Comparison of ENCODE assay signal across 1 cellular context in the genomic region with DNA sequence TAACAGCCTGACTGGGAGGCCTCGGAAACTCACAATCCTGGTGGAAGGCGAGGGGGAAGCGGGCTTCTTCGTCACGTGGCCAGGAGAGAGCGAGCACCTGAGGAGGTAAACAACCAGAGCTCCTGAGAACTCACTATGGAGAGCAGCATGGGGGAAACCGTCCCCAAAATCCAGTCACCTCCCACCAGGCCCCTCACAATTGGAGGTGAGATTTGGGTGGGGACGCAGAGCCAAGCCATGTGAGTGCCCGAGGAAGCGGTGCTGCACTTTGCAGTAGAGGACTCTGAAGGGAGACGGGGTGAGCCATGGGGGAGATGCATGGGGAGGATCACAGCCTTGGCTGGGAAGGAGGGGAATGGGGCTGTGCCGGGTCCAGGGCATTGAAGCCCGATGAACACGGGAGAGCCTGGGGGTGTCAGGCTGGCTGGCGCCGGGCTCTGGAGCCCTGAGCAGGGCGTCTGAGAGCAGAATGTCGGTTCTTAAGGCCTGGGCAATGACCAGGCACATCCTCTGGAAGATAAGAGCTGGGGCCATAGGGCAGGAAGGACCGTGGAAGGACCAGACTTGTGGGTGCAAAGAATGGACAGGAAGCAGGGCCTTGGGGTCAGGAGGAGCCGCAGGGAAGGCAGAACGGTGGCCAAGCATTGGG.
TF ChIP-seq lines count a peak whose summit lies in the region.

No MANE protein-coding gene starts in this region.

TF ChIP-seq in K562, 482 proteins besides CTCF, POLR2A, EP300 and RAD21 (continued from another document):
- TF ChIP-seq, protein P1, sequence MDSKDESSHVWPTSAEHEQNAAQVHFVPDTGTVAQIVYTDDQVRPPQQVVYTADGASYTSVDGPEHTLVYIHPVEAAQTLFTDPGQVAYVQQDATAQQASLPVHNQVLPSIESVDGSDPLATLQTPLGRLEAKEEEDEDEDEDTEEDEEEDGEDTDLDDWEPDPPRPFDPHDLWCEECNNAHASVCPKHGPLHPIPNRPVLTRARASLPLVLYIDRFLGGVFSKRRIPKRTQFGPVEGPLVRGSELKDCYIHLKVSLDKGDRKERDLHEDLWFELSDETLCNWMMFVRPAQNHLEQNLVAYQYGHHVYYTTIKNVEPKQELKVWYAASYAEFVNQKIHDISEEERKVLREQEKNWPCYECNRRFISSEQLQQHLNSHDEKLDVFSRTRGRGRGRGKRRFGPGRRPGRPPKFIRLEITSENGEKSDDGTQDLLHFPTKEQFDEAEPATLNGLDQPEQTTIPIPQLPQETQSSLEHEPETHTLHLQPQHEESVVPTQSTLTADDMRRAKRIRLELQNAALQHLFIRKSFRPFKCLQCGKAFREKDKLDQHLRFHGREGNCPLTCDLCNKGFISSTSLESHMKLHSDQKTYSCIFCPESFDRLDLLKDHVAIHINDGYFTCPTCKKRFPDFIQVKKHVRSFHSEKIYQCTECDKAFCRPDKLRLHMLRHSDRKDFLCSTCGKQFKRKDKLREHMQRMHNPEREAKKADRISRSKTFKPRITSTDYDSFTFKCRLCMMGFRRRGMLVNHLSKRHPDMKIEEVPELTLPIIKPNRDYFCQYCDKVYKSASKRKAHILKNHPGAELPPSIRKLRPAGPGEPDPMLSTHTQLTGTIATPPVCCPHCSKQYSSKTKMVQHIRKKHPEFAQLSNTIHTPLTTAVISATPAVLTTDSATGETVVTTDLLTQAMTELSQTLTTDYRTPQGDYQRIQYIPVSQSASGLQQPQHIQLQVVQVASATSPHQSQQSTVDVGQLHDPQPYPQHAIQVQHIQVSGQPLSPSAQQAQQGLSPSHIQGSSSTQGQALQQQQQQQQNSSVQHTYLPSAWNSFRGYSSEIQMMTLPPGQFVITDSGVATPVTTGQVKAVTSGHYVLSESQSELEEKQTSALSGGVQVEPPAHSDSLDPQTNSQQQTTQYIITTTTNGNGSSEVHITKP (IDR thresholded peaks at IDR 0.05; ENCODE audit: partially characterized antibody), result peak; percentile 27
- TF ChIP-seq GATAD2B (IDR thresholded peaks at IDR 0.05; ENCODE audit: borderline replicate concordance) (no peak), PHF8 (IDR thresholded peaks at IDR 0.05; ENCODE audit: borderline replicate concordance, low read length) (0 out of 2 replicates have a peak, but pooled peaks have one; percentile 15), ZNF224 (CRISPR knock-in tag; IDR thresholded peaks at IDR 0.05) (0 out of 2 replicates have a peak, but pooled peaks have one; percentile 30), ZFX (CRISPR knock-in tag; IDR thresholded peaks at IDR 0.05) (peak; percentile 60), SRF (CRISPR knock-in tag; IDR thresholded peaks at IDR 0.05) (no peak)
- TF ChIP-seq, protein P2, sequence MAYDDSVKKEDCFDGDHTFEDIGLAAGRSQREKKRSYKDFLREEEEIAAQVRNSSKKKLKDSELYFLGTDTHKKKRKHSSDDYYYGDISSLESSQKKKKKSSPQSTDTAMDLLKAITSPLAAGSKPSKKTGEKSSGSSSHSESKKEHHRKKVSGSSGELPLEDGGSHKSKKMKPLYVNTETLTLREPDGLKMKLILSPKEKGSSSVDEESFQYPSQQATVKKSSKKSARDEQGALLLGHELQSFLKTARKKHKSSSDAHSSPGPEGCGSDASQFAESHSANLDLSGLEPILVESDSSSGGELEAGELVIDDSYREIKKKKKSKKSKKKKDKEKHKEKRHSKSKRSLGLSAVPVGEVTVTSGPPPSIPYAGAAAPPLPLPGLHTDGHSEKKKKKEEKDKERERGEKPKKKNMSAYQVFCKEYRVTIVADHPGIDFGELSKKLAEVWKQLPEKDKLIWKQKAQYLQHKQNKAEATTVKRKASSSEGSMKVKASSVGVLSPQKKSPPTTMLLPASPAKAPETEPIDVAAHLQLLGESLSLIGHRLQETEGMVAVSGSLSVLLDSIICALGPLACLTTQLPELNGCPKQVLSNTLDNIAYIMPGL (CRISPR knock-in tag; IDR thresholded peaks at IDR 0.05), result 0 out of 2 replicates have a peak, but pooled peaks have one; percentile 53
TF ChIP-seq in K562: peak in this region for 42.
